ENCODE assay signal across 10 cellular contexts in the genomic region with DNA sequence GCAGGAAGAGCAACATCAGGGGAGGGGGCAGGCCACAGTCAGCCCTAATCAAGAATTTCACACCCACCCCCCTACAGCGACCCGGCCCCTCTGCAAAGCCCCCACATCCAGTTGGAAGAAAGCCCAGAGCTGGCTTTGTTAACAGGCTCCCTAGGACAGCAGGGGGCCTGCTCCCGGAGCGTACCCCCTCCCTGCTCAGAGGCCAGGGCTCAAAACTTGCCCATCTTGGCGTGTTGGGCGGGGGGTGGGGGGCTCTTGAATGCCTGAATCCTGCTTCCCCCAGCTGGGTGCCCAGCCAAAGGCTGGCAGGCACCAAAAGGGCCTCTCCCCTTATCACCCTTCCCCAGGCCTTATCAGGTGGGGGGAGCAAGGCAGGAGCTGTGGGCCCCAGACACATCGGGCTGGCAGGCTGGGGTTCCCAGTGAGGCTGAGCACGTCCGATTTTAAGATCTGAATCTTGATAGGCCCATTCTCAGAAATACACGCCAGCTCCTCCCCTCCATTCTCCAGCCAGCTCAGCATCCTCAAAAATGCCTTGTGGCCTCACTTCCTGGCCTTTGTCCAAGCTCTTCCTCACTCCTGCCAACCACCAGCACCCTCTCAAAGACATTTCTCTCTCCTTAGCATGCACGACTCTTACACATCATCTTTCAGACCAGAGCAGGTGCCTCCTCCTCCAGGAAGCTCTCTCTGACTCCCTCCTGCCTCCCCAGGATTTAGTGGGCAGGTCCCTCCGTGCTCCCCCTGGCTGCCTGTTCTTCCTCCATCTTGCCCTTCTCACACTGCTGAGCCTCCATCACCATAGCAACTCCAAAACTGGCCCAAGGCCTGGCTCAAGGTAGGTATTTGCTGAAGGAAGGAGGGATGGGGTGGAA.
DNase-seq lines count a peak whose midpoint lies in the region; ATAC-seq, FAIRE-seq and TF ChIP-seq lines count a peak whose summit lies in the region.
"Had no signal": no experiment of that assay in that cellular context is flagged by ENCODE, and none has a peak within 500 bp of the region (broad histone marks: within the 10 kb centered on the region; RNA-seq: fewer than 3 reads in every experiment).

No MANE protein-coding gene starts in this region.

- H3K36me3 Mint-ChIP-seq in progenitor cell of endocrine pancreas (ENCODE audit: insufficient read depth): no peaks in the 10 kb centered on the region
- no peaks in the 10 kb centered on the region for H3K36me3 Mint-ChIP-seq in activated naive CD4-positive, alpha-beta T cell treated with anti-CD3 and anti-CD28 coated beads for 36 hours (ENCODE audit: low read depth)

- H3K4me1 Mint-ChIP-seq in progenitor cell of endocrine pancreas (ENCODE audit: low read depth): peaks cover 13% of the 10 kb centered on the region
- no peaks in the 10 kb centered on the region for H3K4me1 Mint-ChIP-seq in activated naive CD4-positive, alpha-beta T cell treated with anti-CD3 and anti-CD28 coated beads for 36 hours (ENCODE audit: low read depth)

- peaks cover 26% of the 10 kb centered on the region for H3K27me3 Mint-ChIP-seq in progenitor cell of endocrine pancreas
- H3K27me3 Mint-ChIP-seq in activated naive CD4-positive, alpha-beta T cell treated with anti-CD3 and anti-CD28 coated beads for 36 hours (ENCODE audit: low read depth): peaks cover 23% of the 10 kb centered on the region

- CTCF ChIA-PET in activated naive CD4-positive, alpha-beta T cell treated with anti-CD3 and anti-CD28 coated beads for 36 hours (lab: Charles Lee): interaction anchor here (0.6 kb wide), 1 partner anchor 198 kb away, joined by 4 read pairs; no protein-coding TSS in a partner anchor

- peak overlapping the region; percentile 19 for H3K27ac ChIP-seq in epithelial cell of prostate

- no peak for ATAC-seq in HG02759 (IDR thresholded peaks at IDR 0.05; ENCODE audit: unreplicated experiment)

- intact Hi-C loops in activated naive CD4-positive, alpha-beta T cell treated with anti-CD3 and anti-CD28 coated beads for 36 hours (cut with micrococcal nuclease): no loop called here

- peak overlapping the region; percentile 62 for H3K27ac Mint-ChIP-seq in progenitor cell of endocrine pancreas
- H3K27ac Mint-ChIP-seq in activated naive CD4-positive, alpha-beta T cell treated with anti-CD3 and anti-CD28 coated beads for 36 hours: no peak overlapping the region
- H3K27ac Mint-ChIP-seq: activated T-cell treated with anti-CD3 and anti-CD28 coated beads, Interleukin-2, amount 50 U/mL, for 24 hours had no signal

- no peak overlapping the region for H3K4me3 Mint-ChIP-seq in progenitor cell of endocrine pancreas (ENCODE audit: low read depth)
- H3K4me3 Mint-ChIP-seq in activated naive CD4-positive, alpha-beta T cell treated with anti-CD3 and anti-CD28 coated beads for 36 hours: no peak overlapping the region
- H3K4me3 Mint-ChIP-seq: activated T-cell treated with anti-CD3 and anti-CD28 coated beads, Interleukin-2, amount 50 U/mL, for 24 hours had no signal

- TF ChIP-seq CTCF in progenitor cell of endocrine pancreas (IDR thresholded peaks at IDR 0.05; ENCODE audit: unreplicated experiment): no peak

- no peaks in the 10 kb centered on the region for H3K9me3 Mint-ChIP-seq in progenitor cell of endocrine pancreas (ENCODE audit: low read depth)
- H3K9me3 Mint-ChIP-seq in activated naive CD4-positive, alpha-beta T cell treated with anti-CD3 and anti-CD28 coated beads for 36 hours: no peaks in the 10 kb centered on the region
- H3K9me3 Mint-ChIP-seq: activated T-cell treated with anti-CD3 and anti-CD28 coated beads, Interleukin-2, amount 50 U/mL, for 24 hours had no signal

- no peak for FAIRE-seq in frontal cortex (lab: Jason Lieb, UNC)
- FAIRE-seq: GM18507 had no signal

- DNase-seq in GOT3 (lab: John Stamatoyannopoulos, UW) (peak; percentile 26), NCI-H69 (lab: John Stamatoyannopoulos, UW) (peak; percentile 33), epithelial cell of prostate (ENCODE audit: low read depth, low spot score) (peak; percentile 50), progenitor cell of endocrine pancreas (ENCODE audit: low spot score, unreplicated experiment) (no peak), frontal cortex (ENCODE audit: low spot score in 2 of 2) (no peak), pons (ENCODE audit: low spot score) (no peak)
- no peak for DNase-seq in activated naive CD4-positive, alpha-beta T cell treated with anti-CD3 and anti-CD28 coated beads for 36 hours
- DNase-seq: activated T-cell treated with anti-CD3 and anti-CD28 coated beads, Interleukin-2, amount 50 U/mL, for 24 hours had no signal

Comparison
In these comparisons a context has a peak if more than half of its experiments do, and no peak if none do; other contexts are left out.
1. DNase-seq: peak in GOT3 (single experiment), NCI-H69 (single experiment) and epithelial cell of prostate (single experiment); none in progenitor cell of endocrine pancreas (single experiment), frontal cortex (0 of 2), activated naive CD4-positive, alpha-beta T cell treated with anti-CD3 and anti-CD28 coated beads for 36 hours (single experiment) and pons (single experiment).